Comparison of ENCODE assay signal across 17 cellular contexts in the genomic region with DNA sequence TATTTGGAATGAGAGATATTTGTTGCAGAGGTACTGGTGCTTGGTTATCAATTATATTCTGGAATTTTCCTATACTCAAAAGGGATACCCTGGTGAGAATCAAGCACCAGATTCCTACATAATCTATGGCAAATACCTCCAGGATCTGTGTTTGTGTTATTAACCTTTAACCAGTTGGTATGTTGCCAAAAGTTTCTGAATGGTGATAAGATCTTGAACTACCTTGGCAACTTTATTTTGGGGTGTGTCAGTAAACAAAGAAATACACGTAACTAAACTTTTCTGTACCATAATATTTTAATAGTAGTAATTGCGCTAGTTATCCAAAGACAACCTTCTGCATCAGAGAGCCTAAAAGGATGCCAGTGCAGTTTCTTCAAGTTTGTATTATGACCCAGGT.
"Had no signal": no experiment of that assay in that cellular context is flagged by ENCODE, and none has a peak within 500 bp of the region (broad histone marks: within the 10 kb centered on the region; RNA-seq: fewer than 3 reads in every experiment).

No MANE protein-coding gene starts in this region.

- H3K36me3 ChIP-seq: brain microvascular endothelial cell, gastrocnemius medialis, heart right ventricle, suprapubic skin had no signal

- H3K27me3 ChIP-seq: brain microvascular endothelial cell, gastrocnemius medialis, heart right ventricle, suprapubic skin had no signal

- DNase-seq: activated CD4-positive, alpha-beta T cell treated with anti-CD3 and anti-CD28 coated beads, Interleukin-2, amount 10 ng/mL, durations not matched to agents 7 days and 5 days; activated CD8-positive, alpha-beta T cell treated with anti-CD3 and anti-CD28 coated beads, Interleukin-2, amount 10 ng/mL, durations not matched to agents 7 days and 5 days; activated naive CD4-positive, alpha-beta T cell treated with anti-CD3 and anti-CD28 coated beads for 36 hours; activated T-cell treated with anti-CD3 and anti-CD28 coated beads, Interleukin-2, amount 50 U/mL, for 24 hours; aorta; brain microvascular endothelial cell; central memory CD4-positive, alpha-beta T cell; erythroblast; gastrocnemius medialis; heart right ventricle; mesendoderm; naive thymus-derived CD8-positive, alpha-beta T cell; stimulated activated naive CD8-positive, alpha-beta T cell treated with anti-CD3 and anti-CD28 coated beads, Interleukin-15, Interleukin-2, amounts not matched to agents 100 U/mL and 50 U/mL, for 24 hours had no signal

- ATAC-seq: activated CD4-positive, CD25-positive, alpha-beta regulatory T cell treated with anti-CD3 and anti-CD28 coated beads, Interleukin-2, amount 50 U/mL, for 24 hours; activated CD8-positive, alpha-beta T cell treated with anti-CD3 and anti-CD28 coated beads, Interleukin-2, amount 10 ng/mL, durations not matched to agents 7 days and 5 days; gastrocnemius medialis; heart right ventricle; naive thymus-derived CD8-positive, alpha-beta T cell; stimulated activated naive CD8-positive, alpha-beta T cell treated with anti-CD3 and anti-CD28 coated beads, Interleukin-15, Interleukin-2, amounts not matched to agents 100 U/mL and 50 U/mL, for 24 hours had no signal

- H3K9me3 ChIP-seq: gastrocnemius medialis, heart right ventricle, suprapubic skin had no signal

- FAIRE-seq: endometrium had no signal

- H3K27ac ChIP-seq: brain microvascular endothelial cell, coronary artery, gastrocnemius medialis, heart right ventricle, suprapubic skin had no signal

- H3K4me3 ChIP-seq: coronary artery, gastrocnemius medialis, heart right ventricle, suprapubic skin had no signal

- H3K4me1 ChIP-seq: gastrocnemius medialis had no signal
